23 cellular contexts compared by ENCODE assay signal in genomic region chr17:81140695-81141094, GRCh38. TPM values are rescaled to one million over a fixed set of nuclear protein-coding genes. Genes with fewer than 3 reads are reported as not detected.
DNase-seq lines count a peak whose midpoint lies in the region; FAIRE-seq and TF ChIP-seq lines count a peak whose summit lies in the region.
"Had no signal": no experiment of that assay in that cellular context is flagged by ENCODE, and none has a peak within 500 bp of the region (broad histone marks: within the 10 kb centered on the region; RNA-seq: fewer than 3 reads in every experiment).

No MANE protein-coding gene starts in this region.

- H3K9me3 ChIP-seq in BLaER1 (no peaks in the 10 kb centered on the region), HEK293 (ENCODE audit: control insufficient read depth, insufficient read depth, low read depth, low read length) (no peaks in the 10 kb centered on the region), mesenchymal stem cell (ENCODE audit: control insufficient read depth, low read length) (no peaks in the 10 kb centered on the region)
- H3K9me3 ChIP-seq: A549, BE2C had no signal

- no peak overlapping the region for H4K8ac ChIP-seq in mesenchymal stem cell (ENCODE audit: low read length)

- no peak overlapping the region for H2AFZ ChIP-seq in mesenchymal stem cell (ENCODE audit: low read depth, low read length)

- H3K14ac ChIP-seq in mesenchymal stem cell (ENCODE audit: low read length in 2 of 2) = no peak overlapping the region

- H3K4me3 ChIP-seq in BLaER1 (no peak overlapping the region), HEK293 (ENCODE audit: low read depth, low read length) (no peak overlapping the region), mesenchymal stem cell (ENCODE audit: insufficient read depth in 1 of 2, low read depth in 1 of 2, low read length in 2 of 2) (no peak overlapping the region)
- H3K4me3 ChIP-seq: A549 had no signal

- TF ChIP-seq CTCF in HEK293 (tag by site-specific recombination; IDR thresholded peaks at IDR 0.05) = no peak

- no peak overlapping the region for H2BK12ac ChIP-seq in mesenchymal stem cell (ENCODE audit: low read length in 2 of 2)

- H3K9ac ChIP-seq in BLaER1 (no peak overlapping the region), mesenchymal stem cell (ENCODE audit: low read length) (no peak overlapping the region)

- peak overlapping the region; percentile 30 for H2BK15ac ChIP-seq in mesenchymal stem cell (ENCODE audit: low read depth, poor library complexity, severe bottlenecking)

- no peak overlapping the region for H2BK120ac ChIP-seq in mesenchymal stem cell (ENCODE audit: low read depth, low read length)

- no peak overlapping the region for H3K23ac ChIP-seq in mesenchymal stem cell (ENCODE audit: low read length in 2 of 2)

- no peak for DNase-seq in mesenchymal stem cell
- DNase-seq in urothelium cell line (ENCODE audit: low spot score) = no peak
- no peak for DNase-seq in SHP77 treated with DMSO at 0.1 percent for 48 hours (lab: John Stamatoyannopoulos, UW)
- no peak for DNase-seq in foreskin melanocyte
- DNase-seq in activated T-cell treated with anti-CD3 and anti-CD28 coated beads for 4 hours = no peak
- DNase-seq: 8988T; ACHN; AML-193; BE2C; Caco-2; CD4-positive, CD25-positive, alpha-beta regulatory T cell; CD8-positive, alpha-beta T cell; DMS153; DND-41; GOT3; H7; HCEC 1CT had no signal

- H3K27me3 ChIP-seq in BLaER1 = no peaks in the 10 kb centered on the region
- peaks cover 3 to 39% of the 10 kb centered on the region in 2 experiments for H3K27me3 ChIP-seq in mesenchymal stem cell (ENCODE audit: control insufficient read depth in 1 of 2, insufficient read depth in 1 of 2, low read length in 2 of 2)
- H3K27me3 ChIP-seq: BE2C had no signal

- H3K79me1 ChIP-seq in mesenchymal stem cell (replicated peaks; ENCODE audit: low read length, poor library complexity, severe bottlenecking) = no peaks in the 10 kb centered on the region

- FAIRE-seq in urothelium cell line (lab: Jason Lieb, UNC) = peak; percentile 17
- FAIRE-seq: A549, G401.6, GM12892 had no signal

- H3K4me2 ChIP-seq in BLaER1 = peak overlapping the region; percentile 91
- H3K4me2 ChIP-seq in mesenchymal stem cell (ENCODE audit: low read length, poor library complexity, severe bottlenecking) = no peak overlapping the region
- H3K4me2 ChIP-seq: A549 had no signal

- CTCF ChIA-PET in HEK293 (lab: Yijun Ruan, JAX) = interaction anchor here (0.7 to 3.6 kb wide), 5 partner anchors 13 to 344 kb away, joined by 3 to 42 read pairs (median 4); partner anchors contain the start of genes NDUFAF8 and TEPSIN

- H3K4me1 ChIP-seq in BLaER1 = peaks cover 78% of the 10 kb centered on the region
- H3K4me1 ChIP-seq in HEK293 (ENCODE audit: control insufficient read depth, insufficient read depth, low read length) = no peaks in the 10 kb centered on the region
- H3K4me1 ChIP-seq in mesenchymal stem cell (ENCODE audit: control insufficient read depth, insufficient read depth, low read depth, low read length) = peaks cover 14% of the 10 kb centered on the region
- H3K4me1 ChIP-seq: BE2C had no signal

- no peak overlapping the region for H2AK5ac ChIP-seq in mesenchymal stem cell (ENCODE audit: low read length, severe bottlenecking)

- POLR2A ChIA-PET in HEK293 (lab: Yijun Ruan, JAX) = no interaction called here

- no peak overlapping the region for H4K91ac ChIP-seq in mesenchymal stem cell (ENCODE audit: low read length)

- H3K27ac ChIP-seq in BLaER1 = peak overlapping the region; percentile 62; the same call in 1 of the 2 replicates
- H3K27ac ChIP-seq in HEK293 (ENCODE audit: extremely low read depth, low read depth, low read length) = no peak overlapping the region
- no peak overlapping the region for H3K27ac ChIP-seq in mesenchymal stem cell (ENCODE audit: low read length, poor library complexity, severe bottlenecking)
- H3K27ac ChIP-seq: A549, C4-2B had no signal

- H2BK5ac ChIP-seq in mesenchymal stem cell (ENCODE audit: low read depth, low read length, poor library complexity, severe bottlenecking) = no peak overlapping the region

- no peak overlapping the region for H3K18ac ChIP-seq in mesenchymal stem cell (ENCODE audit: low read depth in 1 of 2, low read length in 2 of 2)

- H3K36me3 ChIP-seq in BLaER1 (no peaks in the 10 kb centered on the region), HEK293 (ENCODE audit: control insufficient read depth in 2 of 2, insufficient read depth in 1 of 2, low read length in 2 of 2) (no peaks in the 10 kb centered on the region), mesenchymal stem cell (ENCODE audit: control insufficient read depth in 1 of 2, insufficient read depth in 2 of 2, low read depth in 1 of 2, low read length in 2 of 2) (no peaks in the 10 kb centered on the region)
- H3K36me3 ChIP-seq: BE2C had no signal

- H4K20me1 ChIP-seq in BLaER1 = no peaks in the 10 kb centered on the region

- H3K4ac ChIP-seq in mesenchymal stem cell (ENCODE audit: low read depth in 1 of 2, low read length in 2 of 2) = no peak overlapping the region

- WGBS in mesenchymal stem cell = 94% methylated on average over 37 of the region's 37 CpGs

TF ChIP-seq in HEK293, 187 proteins besides CTCF, POLR2A, EP300 and RAD21:
- TF ChIP-seq ZNF155 (tag by site-specific recombination; IDR thresholded peaks at IDR 0.05) = no peak
- no peak for TF ChIP-seq KLF17 (tag by site-specific recombination; IDR thresholded peaks at IDR 0.05)
- no peak for TF ChIP-seq ZNF664 (tag by site-specific recombination; IDR thresholded peaks at IDR 0.05)
- no peak for TF ChIP-seq ZNF366 (tag by site-specific recombination; conservative IDR thresholded peaks at IDR 0.05)
- no peak for TF ChIP-seq ZFP3 (tag by site-specific recombination; IDR thresholded peaks at IDR 0.05; ENCODE audit: low read depth)
- TF ChIP-seq ZNF529 (tag by site-specific recombination; IDR thresholded peaks at IDR 0.05; ENCODE audit: insufficient replicate concordance) = no peak
- TF ChIP-seq ZNF423 (tag by site-specific recombination; IDR thresholded peaks at IDR 0.05) = no peak
- TF ChIP-seq ZNF19 (tag by site-specific recombination; IDR thresholded peaks at IDR 0.05; ENCODE audit: low read depth) = no peak
- TF ChIP-seq SETDB1 (IDR thresholded peaks at IDR 0.05; ENCODE audit: insufficient read length, low read length) = no peak
- no peak for TF ChIP-seq ZNF48 (tag by site-specific recombination; IDR thresholded peaks at IDR 0.05)
- TF ChIP-seq ZNF223 (tag by site-specific recombination; IDR thresholded peaks at IDR 0.05) = no peak
- TF ChIP-seq PBX3 (CRISPR knock-in tag; IDR thresholded peaks at IDR 0.05) = 0 out of 2 replicates have a peak, but pooled peaks have one; percentile 40
- TF ChIP-seq ZBTB6 (tag by site-specific recombination; IDR thresholded peaks at IDR 0.05) = 0 out of 2 replicates have a peak, but pooled peaks have one; percentile 51

RNA-seq across cellular contexts. Expression of gene PVALEF, which starts 24.6 kb away (rescaled TPM):
- polyA plus RNA-seq in mesenchymal stem cell (2013, experiment 1 of 2) = not detected
- not detected for polyA plus RNA-seq in mesenchymal stem cell (2013, experiment 2 of 2)
- polyA plus RNA-seq: A549; CD4-positive, CD25-positive, alpha-beta regulatory T cell had no signal

RNA-seq across cellular contexts. Expression of gene AATK, which starts 25.3 kb away (rescaled TPM):
- 0.29 TPM for polyA plus RNA-seq in mesenchymal stem cell (2013, experiment 1 of 2)
- polyA plus RNA-seq in mesenchymal stem cell (2013, experiment 2 of 2) = 0.40 TPM
